31 cellular contexts compared by ENCODE assay signal in genomic region chr3:187545391-187545790, GRCh38.
DNase-seq lines count a peak whose midpoint lies in the region; ATAC-seq and TF ChIP-seq lines count a peak whose summit lies in the region.
"Had no signal": no experiment of that assay in that cellular context is flagged by ENCODE, and none has a peak within 500 bp of the region (broad histone marks: within the 10 kb centered on the region; RNA-seq: fewer than 3 reads in every experiment).

No MANE protein-coding gene starts in this region.

- no peak overlapping the region for H3K4me3 ChIP-seq in thyroid gland (replicated peaks in 1 of 3)
- H3K4me3 ChIP-seq: A549; BLaER1; BLaER1 treated with 17β-estradiol and CSF1 and Interleukin-3, amounts not matched to agents 10 nM and 100 nM had no signal

- in situ Hi-C loops in Caki2 (cut with HindIII; ENCODE audit: low pct_unique_long_range_greater_than_20kb, low sequenced_read_pairs) = no loop called here

- WGBS in thyroid gland, 2 donors = 42 to 49% methylated on average over 4 of the region's 4 CpGs

- no peaks in the 10 kb centered on the region for H3K36me3 ChIP-seq in thyroid gland
- H3K36me3 ChIP-seq: BE2C; BLaER1; BLaER1 treated with 17β-estradiol and CSF1 and Interleukin-3, amounts not matched to agents 10 nM and 100 nM had no signal

- TF ChIP-seq CTCF in thyroid gland (IDR thresholded peaks at IDR 0.05) = no peak

- peak; percentile 16 for DNase-seq in Caki2 (ENCODE audit: low read depth)
- peak; percentile 31 for DNase-seq in kidney tubule cell (ENCODE audit: low spot score)
- peak; percentile 50 to 59 for DNase-seq in thyroid gland
- no peak for DNase-seq in stimulated activated CD4-positive, alpha-beta T cell treated with anti-CD3 and anti-CD28 coated beads, Interleukin-1b, Interleukin-23, amount 100 ng/mL, for 48 hours
- no peak for DNase-seq in NCI-H1105 treated with DMSO at 0.1 percent for 48 hours (lab: John Stamatoyannopoulos, UW)
- DNase-seq: 8988T; ACHN; AML-193; BE2C; C1 segment of cervical spinal cord; Caco-2; Calu3; CD4-positive, alpha-beta memory T cell; CD4-positive, alpha-beta T cell; CD4-positive, CD25-positive, alpha-beta regulatory T cell; CD8-positive, alpha-beta memory T cell; CD8-positive, alpha-beta T cell; COR-L47; DMS 273 treated with DMSO at 0.1 percent for 48 hours; DMS153; DMS53; DMS79; DMS79 treated with DMSO at 0.1 percent for 48 hours; DND-41; EL had no signal

- H3K4me1 ChIP-seq in thyroid gland = peaks cover 3% of the 10 kb centered on the region in 2 donors
- H3K4me1 ChIP-seq: A549; BE2C; BLaER1; BLaER1 treated with 17β-estradiol and CSF1 and Interleukin-3, amounts not matched to agents 10 nM and 100 nM; Caco-2 had no signal

- ATAC-seq in HG03280 (IDR thresholded peaks at IDR 0.05; ENCODE audit: unreplicated experiment) = no peak
- ATAC-seq: A549; CD8-positive, alpha-beta T cell had no signal

- no peaks in the 10 kb centered on the region for H3K27me3 ChIP-seq in thyroid gland
- H3K27me3 ChIP-seq: BE2C; BLaER1; BLaER1 treated with 17β-estradiol and CSF1 and Interleukin-3, amounts not matched to agents 10 nM and 100 nM had no signal

- no peaks in the 10 kb centered on the region for H3K9me3 ChIP-seq in thyroid gland
- H3K9me3 ChIP-seq: A549; BE2C; BLaER1; BLaER1 treated with 17β-estradiol and CSF1 and Interleukin-3, amounts not matched to agents 10 nM and 100 nM; Caco-2 had no signal

- TF ChIP-seq POLR2A in thyroid gland (IDR thresholded peaks at IDR 0.05) = no peak

- no peak overlapping the region for H3K27ac ChIP-seq in thyroid gland
- H3K27ac ChIP-seq: 22Rv1; A549; BLaER1; BLaER1 treated with 17β-estradiol and CSF1 and Interleukin-3, amounts not matched to agents 10 nM and 100 nM; C4-2B had no signal

- intact Hi-C loops in thyroid gland (cut with DNase I) = no loop called here

Comparison
In these comparisons a context has a peak if more than half of its experiments do, and no peak if none do; other contexts are left out.
1. DNase-seq: peak in Caki2 (single experiment), kidney tubule cell (single experiment) and thyroid gland (2 of 2); none in stimulated activated CD4-positive, alpha-beta T cell treated with anti-CD3 and anti-CD28 coated beads, Interleukin-1b, Interleukin-23, amount 100 ng/mL, for 48 hours (single experiment) and NCI-H1105 treated with DMSO at 0.1 percent for 48 hours (single experiment).